In genomic region chr1:192652159-192652558, GRCh38 we compare ENCODE assay signal across 31 cellular contexts. TPM values are rescaled to one million over a fixed set of nuclear protein-coding genes. Genes with fewer than 3 reads are reported as not detected.
"Had no signal": no experiment of that assay in that cellular context is flagged by ENCODE, and none has a peak within 500 bp of the region (broad histone marks: within the 10 kb centered on the region; RNA-seq: fewer than 3 reads in every experiment).

No MANE protein-coding gene starts in this region.

- ATAC-seq: left colon; left lung; lower lobe of right lung; naive thymus-derived CD8-positive, alpha-beta T cell; psoas muscle; right lobe of liver; stimulated activated memory B cell treated with anti-CD40 and anti-IgM and Interleukin-4, amounts not matched to agents 10 μg/mL and 1 μg/mL and 100 μg/mL, for 72 hours; stimulated activated naive CD8-positive, alpha-beta T cell treated with anti-CD3 and anti-CD28 coated beads, Interleukin-15, Interleukin-2, amounts not matched to agents 100 U/mL and 50 U/mL, for 24 hours had no signal

- H3K9ac ChIP-seq: neural progenitor cell, parathyroid adenoma had no signal

- H3K4me2 ChIP-seq: neural progenitor cell, smooth muscle cell had no signal

- H3K36me3 ChIP-seq: left lung, lower lobe of right lung, neural progenitor cell, neutrophil, right atrium auricular region, right lobe of liver, stomach, thyroid gland, transverse colon, upper lobe of left lung, vagina had no signal

- H3K4me3 ChIP-seq: left lung, lower lobe of right lung, neural progenitor cell, psoas muscle, right atrium auricular region, right lobe of liver, smooth muscle cell, stomach, testis, thyroid gland, transverse colon, upper lobe of left lung, vagina had no signal

- H3K27me3 ChIP-seq: left lung, neural progenitor cell, neutrophil, right atrium auricular region, right lobe of liver, stomach, testis, thyroid gland, transverse colon, upper lobe of left lung, vagina had no signal

- H3K4me1 ChIP-seq: left lung, lower lobe of right lung, neural progenitor cell, parathyroid adenoma, psoas muscle, right atrium auricular region, right lobe of liver, stomach, testis, thyroid gland, transverse colon, upper lobe of left lung, vagina had no signal

- H3K27ac ChIP-seq: left lung, lower lobe of right lung, neural progenitor cell, neutrophil, parathyroid adenoma, psoas muscle, right atrium auricular region, right lobe of liver, stomach, testis, thyroid gland, transverse colon, upper lobe of left lung, vagina had no signal

- H2AFZ ChIP-seq: neural progenitor cell, parathyroid adenoma had no signal

- H3K79me2 ChIP-seq: parathyroid adenoma had no signal

- FAIRE-seq: islet of Langerhans, kidney had no signal

- DNase-seq: immature natural killer cell; kidney; left colon; left lung; lower lobe of right lung; mammary epithelial cell; mesenchymal stem cell; naive thymus-derived CD8-positive, alpha-beta T cell; occipital lobe; psoas muscle; right lobe of liver; stimulated activated CD4-positive, alpha-beta T cell treated with anti-CD3 and anti-CD28 coated beads, Interleukin-1b, Interleukin-23, amount 100 ng/mL, for 48 hours; stimulated activated CD4-positive, alpha-beta T cell treated with anti-CD3 and anti-CD28 coated beads, Interleukin-2, amount 100 ng/mL, for 48 hours; stimulated activated CD4-positive, alpha-beta T cell treated with anti-CD3 and anti-CD28 coated beads, Interleukin-4, amount 100 ng/mL, for 4 hours; stimulated activated CD8-positive, alpha-beta memory T cell treated with anti-CD3 and anti-CD28 coated beads, Interleukin-4, amount 100 ng/mL, for 48 hours; stimulated activated naive CD8-positive, alpha-beta T cell treated with anti-CD3 and anti-CD28 coated beads, Interleukin-15, Interleukin-2, amounts not matched to agents 100 U/mL and 50 U/mL, for 24 hours; stomach; testis; thyroid gland; transverse colon; upper lobe of left lung had no signal

- H3K9me3 ChIP-seq: left lung, lower lobe of right lung, neutrophil, psoas muscle, right atrium auricular region, right lobe of liver, stomach, testis, thyroid gland, transverse colon, upper lobe of left lung, vagina had no signal

RNA-seq across cellular contexts. Expression of gene RGS13, which starts 16.2 kb away (rescaled TPM):
- total RNA-seq: mammary epithelial cell; naive thymus-derived CD8-positive, alpha-beta T cell; occipital lobe; osteocyte; renal cortical epithelial cell; right atrium auricular region; right lobe of liver; smooth muscle cell; thyroid gland had no signal
- polyA plus RNA-seq: mammary epithelial cell; naive thymus-derived CD8-positive, alpha-beta T cell had no signal
